21 cellular contexts compared by ENCODE assay signal in the genomic region with DNA sequence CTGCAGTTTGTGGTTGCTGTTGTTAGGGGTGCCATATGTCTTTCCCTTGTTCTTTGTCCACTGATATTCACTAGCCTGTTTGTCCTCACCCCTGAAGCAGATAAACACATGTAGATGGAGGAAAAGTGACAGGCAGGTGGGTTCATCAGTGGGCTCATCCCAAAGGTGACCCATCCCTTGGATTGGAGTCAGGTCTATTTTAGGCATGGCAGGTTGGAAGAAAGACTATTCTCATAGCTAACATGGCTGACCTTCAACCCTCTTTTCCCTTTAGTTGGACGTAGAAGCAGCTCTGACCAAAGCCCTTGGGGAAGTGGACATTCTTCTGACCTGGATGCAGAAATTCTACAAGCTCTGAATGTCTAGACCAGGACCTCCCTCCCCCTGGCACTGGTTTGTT. TPM values are rescaled to one million over a fixed set of nuclear protein-coding genes. Genes with fewer than 3 reads are reported as not detected.
"Had no signal": no experiment of that assay in that cellular context is flagged by ENCODE, and none has a peak within 500 bp of the region (broad histone marks: within the 10 kb centered on the region; RNA-seq: fewer than 3 reads in every experiment).

No MANE protein-coding gene starts in this region.

- H3K9me3 Mint-ChIP-seq: neural crest cell had no signal

- DNase-seq: activated CD4-positive, alpha-beta T cell treated with anti-CD3 and anti-CD28 coated beads for 4 hours; activated CD8-positive, alpha-beta memory T cell treated with anti-CD3 and anti-CD28 coated beads, Interleukin-2, amount 50 U/mL, for 4 hours; activated CD8-positive, alpha-beta T cell treated with anti-CD3 and anti-CD28 coated beads, Interleukin-2, amount 10 ng/mL, durations not matched to agents 7 days and 5 days; hypothalamus; mesendoderm; right lobe of liver; stimulated activated CD4-positive, alpha-beta T cell treated with anti-CD3 and anti-CD28 coated beads, Interleukin-4, amount 100 ng/mL, for 4 hours; stomach; T-helper 2 cell; testis; upper lobe of left lung had no signal

- H3K36me3 ChIP-seq: esophagus muscularis mucosa, right lobe of liver, stomach, upper lobe of left lung had no signal

- H3K4me1 Mint-ChIP-seq: neural crest cell had no signal

- H3K27ac Mint-ChIP-seq: activated CD8-positive, alpha-beta T cell treated with anti-CD3 and anti-CD28 coated beads, Interleukin-2, amount 10 ng/mL, durations not matched to agents 7 days and 5 days had no signal

- FAIRE-seq: colon had no signal

- H3K27me3 ChIP-seq: right lobe of liver, testis, upper lobe of left lung had no signal

- H3K9me3 ChIP-seq: esophagus muscularis mucosa, right lobe of liver, stomach, testis, upper lobe of left lung had no signal

- H3K4me3 ChIP-seq: esophagus muscularis mucosa, right lobe of liver, smooth muscle cell, stomach, testis, upper lobe of left lung had no signal

- H3K27ac ChIP-seq: esophagus muscularis mucosa, right lobe of liver, stomach, testis, upper lobe of left lung had no signal

- H3K4me3 Mint-ChIP-seq: activated CD8-positive, alpha-beta T cell treated with anti-CD3 and anti-CD28 coated beads, Interleukin-2, amount 10 ng/mL, durations not matched to agents 7 days and 5 days; neural crest cell had no signal

- ATAC-seq: activated CD8-positive, alpha-beta T cell treated with anti-CD3 and anti-CD28 coated beads, Interleukin-2, amount 10 ng/mL, durations not matched to agents 7 days and 5 days; right lobe of liver had no signal

- H3K4me1 ChIP-seq: esophagus muscularis mucosa, stomach, testis had no signal

RNA-seq across cellular contexts. Expression of a gene that starts 5.5 kb away (rescaled TPM):
- total RNA-seq: activated CD8-positive, alpha-beta T cell treated with anti-CD3 and anti-CD28 coated beads, Interleukin-2, amount 10 ng/mL, durations not matched to agents 7 days and 5 days; cardiac septum; liver; neural crest cell; osteocyte; pulmonary artery endothelial cell; right lobe of liver; stomach; testis had no signal

RNA-seq across cellular contexts. Expression of a gene that starts 19.0 kb away (rescaled TPM):
- total RNA-seq: neural crest cell, osteocyte, pulmonary artery endothelial cell, smooth muscle cell had no signal

RNA-seq across cellular contexts. Expression of a gene that starts 37.3 kb away (rescaled TPM):
- total RNA-seq: activated CD8-positive, alpha-beta T cell treated with anti-CD3 and anti-CD28 coated beads, Interleukin-2, amount 10 ng/mL, durations not matched to agents 7 days and 5 days; cardiac septum; esophagus muscularis mucosa; kidney epithelial cell; neural crest cell; osteocyte; pulmonary artery endothelial cell; right lobe of liver; smooth muscle cell; stomach; upper lobe of left lung had no signal
- polyA plus RNA-seq: liver, smooth muscle cell had no signal

RNA-seq across cellular contexts. Expression of a gene that starts 43.6 kb away (rescaled TPM):
- total RNA-seq: activated CD8-positive, alpha-beta T cell treated with anti-CD3 and anti-CD28 coated beads, Interleukin-2, amount 10 ng/mL, durations not matched to agents 7 days and 5 days; fibroblast of villous mesenchyme; kidney epithelial cell; neural crest cell; osteocyte; pulmonary artery endothelial cell; smooth muscle cell; testis had no signal
- polyA plus RNA-seq: smooth muscle cell had no signal
